26 cellular contexts compared by ENCODE assay signal in the genomic region with DNA sequence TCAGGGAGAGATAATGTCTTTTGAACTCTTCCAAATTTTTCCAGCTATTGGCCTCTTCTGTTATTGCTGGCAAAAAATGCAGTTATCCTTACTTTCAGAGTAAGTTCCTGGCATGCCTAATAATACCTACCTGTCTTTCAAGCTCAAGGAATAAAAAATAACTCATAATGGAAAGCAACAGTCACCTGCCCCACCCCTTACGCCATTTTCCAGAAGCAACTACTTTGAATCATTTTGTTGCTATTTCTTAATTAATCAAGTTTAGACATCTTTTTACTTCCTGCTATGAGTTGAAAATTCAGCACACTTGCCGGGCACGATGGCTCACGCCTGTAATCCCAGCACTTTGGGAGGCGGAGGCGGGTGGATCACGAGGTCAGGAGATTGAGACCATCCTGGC.
"Had no signal": no experiment of that assay in that cellular context is flagged by ENCODE, and none has a peak within 500 bp of the region (broad histone marks: within the 10 kb centered on the region; RNA-seq: fewer than 3 reads in every experiment).

No MANE protein-coding gene starts in this region.

- FAIRE-seq: small intestine, urothelium cell line had no signal

- H3K9me3 ChIP-seq: ovary, psoas muscle, right lobe of liver, sigmoid colon, stomach, thoracic aorta, thyroid gland, tibial nerve, upper lobe of left lung, vagina had no signal

- H3K27me3 ChIP-seq: neural progenitor cell, ovary, right lobe of liver, sigmoid colon, stomach, thyroid gland, tibial nerve, upper lobe of left lung, vagina had no signal

- DNase-seq: natural killer cell; occipital lobe; ovary; posterior cingulate gyrus; psoas muscle; right cardiac atrium; right lobe of liver; sigmoid colon; small intestine; stimulated activated CD4-positive, alpha-beta T cell treated with anti-CD3 and anti-CD28 coated beads, Interleukin-15, amount 100 ng/mL, for 24 hours; stimulated activated CD4-positive, alpha-beta T cell treated with anti-CD3 and anti-CD28 coated beads, Interleukin-2, amount 100 ng/mL, for 24 hours; stimulated activated CD4-positive, alpha-beta T cell treated with anti-CD3 and anti-CD28 coated beads, Interleukin-2, amount 100 ng/mL, for 48 hours; stimulated activated CD4-positive, alpha-beta T cell treated with anti-CD3 and anti-CD28 coated beads, Interleukin-4, amount 100 ng/mL, for 24 hours; stimulated activated naive B cell treated with anti-CD40 and anti-IgM and Interleukin-4, amounts not matched to agents 10 μg/mL and 1 μg/mL and 100 μg/mL, for 72 hours; stimulated activated naive CD4-positive, alpha-beta T cell treated with Interleukin-2 at 50 U/mL for 16 hours; stomach; thyroid gland; trophoblast cell; upper lobe of left lung had no signal

- H3K4me2 ChIP-seq: neural progenitor cell had no signal

- H3K79me2 ChIP-seq: parathyroid adenoma had no signal

- ATAC-seq: natural killer cell; psoas muscle; right cardiac atrium; right lobe of liver; stimulated activated effector memory CD8-positive, alpha-beta T cell treated with anti-CD3 and anti-CD28 coated beads, Interleukin-12 subunit alpha, Interleukin-12 subunit beta, amount 100 ng/mL, for 72 hours; stimulated activated naive B cell treated with anti-CD40 and anti-IgM and Interleukin-4, amounts not matched to agents 10 μg/mL and 1 μg/mL and 100 μg/mL, for 72 hours had no signal

- H2AFZ ChIP-seq: neural progenitor cell, parathyroid adenoma had no signal

- H3K9ac ChIP-seq: neural progenitor cell, parathyroid adenoma had no signal

- H3K4me1 ChIP-seq: neural progenitor cell, parathyroid adenoma, psoas muscle, sigmoid colon, stomach, thyroid gland, tibial nerve had no signal

- H3K27ac ChIP-seq: neural progenitor cell, ovary, parathyroid adenoma, psoas muscle, right lobe of liver, sigmoid colon, stomach, thoracic aorta, thyroid gland, tibial nerve, upper lobe of left lung, vagina had no signal

- H3K36me3 ChIP-seq: neural progenitor cell, ovary, right lobe of liver, sigmoid colon, stomach, thoracic aorta, thyroid gland, tibial nerve, upper lobe of left lung, vagina had no signal

- H3K4me3 ChIP-seq: neural progenitor cell, ovary, psoas muscle, right lobe of liver, sigmoid colon, stomach, thoracic aorta, thyroid gland, tibial nerve, upper lobe of left lung, vagina had no signal
